1 cellular context compared by ENCODE assay signal in the genomic region with DNA sequence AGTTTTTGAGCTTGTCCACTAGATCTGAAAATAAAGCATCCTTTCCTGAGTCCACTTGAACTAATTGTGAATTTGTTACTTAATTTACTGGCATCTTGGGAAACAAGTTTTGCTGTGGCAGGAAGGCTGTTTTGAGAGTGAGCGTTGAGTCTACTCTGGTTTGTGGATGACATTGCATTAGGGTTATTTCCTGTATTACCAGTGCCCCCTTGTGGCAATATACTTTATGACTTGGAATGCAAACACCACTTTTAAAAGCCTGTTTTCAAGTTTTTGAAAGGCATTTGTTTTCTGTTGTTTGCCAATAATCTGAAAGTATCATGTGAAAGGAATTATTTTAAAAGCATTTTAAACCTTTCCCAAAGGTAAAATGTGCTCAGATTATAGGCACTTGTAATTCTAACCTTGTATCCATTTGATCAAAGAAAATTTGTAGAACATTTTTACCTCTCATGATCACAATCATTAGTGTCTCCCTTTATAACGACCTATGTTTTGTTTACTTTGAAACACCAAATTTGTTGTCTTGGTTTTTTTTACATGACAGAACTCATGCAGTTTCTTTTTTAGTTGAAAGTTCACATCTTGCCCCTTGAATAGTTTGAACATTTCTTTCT.
TF ChIP-seq lines count a peak whose summit lies in the region.

No MANE protein-coding gene starts in this region.

TF ChIP-seq in HepG2, 621 proteins besides CTCF, POLR2A, EP300 and RAD21 (continues in another document):
- TF ChIP-seq IKZF4 (CRISPR knock-in tag; IDR thresholded peaks at IDR 0.05; ENCODE audit: borderline replicate concordance, low read depth, not compliant biosample characterization), result no peak
- TF ChIP-seq IKZF5 (CRISPR knock-in tag; IDR thresholded peaks at IDR 0.05), result no peak
- TF ChIP-seq, protein P1, sequence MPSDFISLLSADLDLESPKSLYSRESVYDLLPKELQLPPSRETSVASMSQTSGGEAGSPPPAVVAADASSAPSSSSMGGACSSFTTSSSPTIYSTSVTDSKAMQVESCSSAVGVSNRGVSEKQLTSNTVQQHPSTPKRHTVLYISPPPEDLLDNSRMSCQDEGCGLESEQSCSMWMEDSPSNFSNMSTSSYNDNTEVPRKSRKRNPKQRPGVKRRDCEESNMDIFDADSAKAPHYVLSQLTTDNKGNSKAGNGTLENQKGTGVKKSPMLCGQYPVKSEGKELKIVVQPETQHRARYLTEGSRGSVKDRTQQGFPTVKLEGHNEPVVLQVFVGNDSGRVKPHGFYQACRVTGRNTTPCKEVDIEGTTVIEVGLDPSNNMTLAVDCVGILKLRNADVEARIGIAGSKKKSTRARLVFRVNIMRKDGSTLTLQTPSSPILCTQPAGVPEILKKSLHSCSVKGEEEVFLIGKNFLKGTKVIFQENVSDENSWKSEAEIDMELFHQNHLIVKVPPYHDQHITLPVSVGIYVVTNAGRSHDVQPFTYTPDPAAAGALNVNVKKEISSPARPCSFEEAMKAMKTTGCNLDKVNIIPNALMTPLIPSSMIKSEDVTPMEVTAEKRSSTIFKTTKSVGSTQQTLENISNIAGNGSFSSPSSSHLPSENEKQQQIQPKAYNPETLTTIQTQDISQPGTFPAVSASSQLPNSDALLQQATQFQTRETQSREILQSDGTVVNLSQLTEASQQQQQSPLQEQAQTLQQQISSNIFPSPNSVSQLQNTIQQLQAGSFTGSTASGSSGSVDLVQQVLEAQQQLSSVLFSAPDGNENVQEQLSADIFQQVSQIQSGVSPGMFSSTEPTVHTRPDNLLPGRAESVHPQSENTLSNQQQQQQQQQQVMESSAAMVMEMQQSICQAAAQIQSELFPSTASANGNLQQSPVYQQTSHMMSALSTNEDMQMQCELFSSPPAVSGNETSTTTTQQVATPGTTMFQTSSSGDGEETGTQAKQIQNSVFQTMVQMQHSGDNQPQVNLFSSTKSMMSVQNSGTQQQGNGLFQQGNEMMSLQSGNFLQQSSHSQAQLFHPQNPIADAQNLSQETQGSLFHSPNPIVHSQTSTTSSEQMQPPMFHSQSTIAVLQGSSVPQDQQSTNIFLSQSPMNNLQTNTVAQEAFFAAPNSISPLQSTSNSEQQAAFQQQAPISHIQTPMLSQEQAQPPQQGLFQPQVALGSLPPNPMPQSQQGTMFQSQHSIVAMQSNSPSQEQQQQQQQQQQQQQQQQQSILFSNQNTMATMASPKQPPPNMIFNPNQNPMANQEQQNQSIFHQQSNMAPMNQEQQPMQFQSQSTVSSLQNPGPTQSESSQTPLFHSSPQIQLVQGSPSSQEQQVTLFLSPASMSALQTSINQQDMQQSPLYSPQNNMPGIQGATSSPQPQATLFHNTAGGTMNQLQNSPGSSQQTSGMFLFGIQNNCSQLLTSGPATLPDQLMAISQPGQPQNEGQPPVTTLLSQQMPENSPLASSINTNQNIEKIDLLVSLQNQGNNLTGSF (CRISPR knock-in tag; IDR thresholded peaks at IDR 0.05), result no peak
- TF ChIP-seq SMC3 (IDR thresholded peaks at IDR 0.05; ENCODE audit: low read length), result peak; percentile 84
- TF ChIP-seq SMAD3 (CRISPR knock-in tag; IDR thresholded peaks at IDR 0.05), result 0 out of 2 replicates have a peak, but pooled peaks have one; percentile 40
- TF ChIP-seq NFRKB (IDR thresholded peaks at IDR 0.05), result no peak
- TF ChIP-seq ATAD3A (CRISPR knock-in tag; IDR thresholded peaks at IDR 0.05), result no peak
- no peak for TF ChIP-seq HMGA1 (CRISPR knock-in tag; conservative IDR thresholded peaks at IDR 0.05)
- no peak for TF ChIP-seq MAX (IDR thresholded peaks at IDR 0.05)
- TF ChIP-seq, protein P2, sequence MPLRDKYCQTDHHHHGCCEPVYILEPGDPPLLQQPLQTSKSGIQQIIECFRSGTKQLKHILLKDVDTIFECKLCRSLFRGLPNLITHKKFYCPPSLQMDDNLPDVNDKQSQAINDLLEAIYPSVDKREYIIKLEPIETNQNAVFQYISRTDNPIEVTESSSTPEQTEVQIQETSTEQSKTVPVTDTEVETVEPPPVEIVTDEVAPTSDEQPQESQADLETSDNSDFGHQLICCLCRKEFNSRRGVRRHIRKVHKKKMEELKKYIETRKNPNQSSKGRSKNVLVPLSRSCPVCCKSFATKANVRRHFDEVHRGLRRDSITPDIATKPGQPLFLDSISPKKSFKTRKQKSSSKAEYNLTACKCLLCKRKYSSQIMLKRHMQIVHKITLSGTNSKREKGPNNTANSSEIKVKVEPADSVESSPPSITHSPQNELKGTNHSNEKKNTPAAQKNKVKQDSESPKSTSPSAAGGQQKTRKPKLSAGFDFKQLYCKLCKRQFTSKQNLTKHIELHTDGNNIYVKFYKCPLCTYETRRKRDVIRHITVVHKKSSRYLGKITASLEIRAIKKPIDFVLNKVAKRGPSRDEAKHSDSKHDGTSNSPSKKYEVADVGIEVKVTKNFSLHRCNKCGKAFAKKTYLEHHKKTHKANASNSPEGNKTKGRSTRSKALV (CRISPR knock-in tag; IDR thresholded peaks at IDR 0.05), result no peak
- TF ChIP-seq ZFP82 (CRISPR knock-in tag; IDR thresholded peaks at IDR 0.05; ENCODE audit: borderline replicate concordance), result no peak
- TF ChIP-seq DPF2 (CRISPR knock-in tag; IDR thresholded peaks at IDR 0.05; ENCODE audit: borderline replicate concordance, low read depth), result no peak
- TF ChIP-seq SMARCC2 (IDR thresholded peaks at IDR 0.05), result no peak
- TF ChIP-seq JDP2 (CRISPR knock-in tag; IDR thresholded peaks at IDR 0.05; ENCODE audit: borderline replicate concordance), result no peak
- TF ChIP-seq REL (CRISPR knock-in tag; conservative IDR thresholded peaks at IDR 0.05), result no peak
- TF ChIP-seq ZNF83 (CRISPR knock-in tag; IDR thresholded peaks at IDR 0.05; ENCODE audit: borderline replicate concordance), result no peak
- no peak for TF ChIP-seq ZBTB42 (CRISPR knock-in tag; IDR thresholded peaks at IDR 0.05)
- TF ChIP-seq GABPB1 (CRISPR knock-in tag; IDR thresholded peaks at IDR 0.05), result no peak
- TF ChIP-seq ZC3H13 (CRISPR knock-in tag; IDR thresholded peaks at IDR 0.05), result no peak
- peak; percentile 90 for TF ChIP-seq STAG1 (CRISPR knock-in tag; IDR thresholded peaks at IDR 0.05)
- TF ChIP-seq MIXL1 (CRISPR knock-in tag; IDR thresholded peaks at IDR 0.05), result 0 out of 2 replicates have a peak, but pooled peaks have one; percentile 29
- no peak for TF ChIP-seq TAF15 (IDR thresholded peaks at IDR 0.05; ENCODE audit: low read depth, low read length, poor library complexity, severe bottlenecking)
- no peak for TF ChIP-seq ZNF33B (CRISPR knock-in tag; IDR thresholded peaks at IDR 0.05)
- TF ChIP-seq ZNF17 (CRISPR knock-in tag; IDR thresholded peaks at IDR 0.05), result no peak
- TF ChIP-seq NONO (IDR thresholded peaks at IDR 0.05), result no peak
- no peak for TF ChIP-seq NONO (CRISPR knock-in tag; conservative IDR thresholded peaks at IDR 0.05)
- TF ChIP-seq, protein P3, sequence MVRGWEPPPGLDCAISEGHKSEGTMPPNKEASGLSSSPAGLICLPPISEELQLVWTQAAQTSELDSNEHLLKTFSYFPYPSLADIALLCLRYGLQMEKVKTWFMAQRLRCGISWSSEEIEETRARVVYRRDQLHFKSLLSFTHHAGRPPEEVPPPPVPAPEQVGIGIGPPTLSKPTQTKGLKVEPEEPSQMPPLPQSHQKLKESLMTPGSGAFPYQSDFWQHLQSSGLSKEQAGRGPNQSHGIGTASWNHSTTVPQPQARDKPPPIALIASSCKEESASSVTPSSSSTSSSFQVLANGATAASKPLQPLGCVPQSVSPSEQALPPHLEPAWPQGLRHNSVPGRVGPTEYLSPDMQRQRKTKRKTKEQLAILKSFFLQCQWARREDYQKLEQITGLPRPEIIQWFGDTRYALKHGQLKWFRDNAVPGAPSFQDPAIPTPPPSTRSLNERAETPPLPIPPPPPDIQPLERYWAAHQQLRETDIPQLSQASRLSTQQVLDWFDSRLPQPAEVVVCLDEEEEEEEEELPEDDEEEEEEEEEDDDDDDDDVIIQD (CRISPR knock-in tag; IDR thresholded peaks at IDR 0.05; ENCODE audit: low read depth), result 0 out of 2 replicates have a peak, but pooled peaks have one; percentile 26
- TF ChIP-seq NCOA1 (CRISPR knock-in tag; IDR thresholded peaks at IDR 0.05), result no peak
- TF ChIP-seq ATM (IDR thresholded peaks at IDR 0.05; ENCODE audit: borderline replicate concordance), result no peak
- no peak for TF ChIP-seq PHF8 (CRISPR knock-in tag; IDR thresholded peaks at IDR 0.05)
- TF ChIP-seq ZFP90 (CRISPR knock-in tag; IDR thresholded peaks at IDR 0.05; ENCODE audit: borderline replicate concordance), result no peak
- TF ChIP-seq ZNF136 (CRISPR knock-in tag; IDR thresholded peaks at IDR 0.05; ENCODE audit: low read depth), result no peak
- TF ChIP-seq, protein P4, sequence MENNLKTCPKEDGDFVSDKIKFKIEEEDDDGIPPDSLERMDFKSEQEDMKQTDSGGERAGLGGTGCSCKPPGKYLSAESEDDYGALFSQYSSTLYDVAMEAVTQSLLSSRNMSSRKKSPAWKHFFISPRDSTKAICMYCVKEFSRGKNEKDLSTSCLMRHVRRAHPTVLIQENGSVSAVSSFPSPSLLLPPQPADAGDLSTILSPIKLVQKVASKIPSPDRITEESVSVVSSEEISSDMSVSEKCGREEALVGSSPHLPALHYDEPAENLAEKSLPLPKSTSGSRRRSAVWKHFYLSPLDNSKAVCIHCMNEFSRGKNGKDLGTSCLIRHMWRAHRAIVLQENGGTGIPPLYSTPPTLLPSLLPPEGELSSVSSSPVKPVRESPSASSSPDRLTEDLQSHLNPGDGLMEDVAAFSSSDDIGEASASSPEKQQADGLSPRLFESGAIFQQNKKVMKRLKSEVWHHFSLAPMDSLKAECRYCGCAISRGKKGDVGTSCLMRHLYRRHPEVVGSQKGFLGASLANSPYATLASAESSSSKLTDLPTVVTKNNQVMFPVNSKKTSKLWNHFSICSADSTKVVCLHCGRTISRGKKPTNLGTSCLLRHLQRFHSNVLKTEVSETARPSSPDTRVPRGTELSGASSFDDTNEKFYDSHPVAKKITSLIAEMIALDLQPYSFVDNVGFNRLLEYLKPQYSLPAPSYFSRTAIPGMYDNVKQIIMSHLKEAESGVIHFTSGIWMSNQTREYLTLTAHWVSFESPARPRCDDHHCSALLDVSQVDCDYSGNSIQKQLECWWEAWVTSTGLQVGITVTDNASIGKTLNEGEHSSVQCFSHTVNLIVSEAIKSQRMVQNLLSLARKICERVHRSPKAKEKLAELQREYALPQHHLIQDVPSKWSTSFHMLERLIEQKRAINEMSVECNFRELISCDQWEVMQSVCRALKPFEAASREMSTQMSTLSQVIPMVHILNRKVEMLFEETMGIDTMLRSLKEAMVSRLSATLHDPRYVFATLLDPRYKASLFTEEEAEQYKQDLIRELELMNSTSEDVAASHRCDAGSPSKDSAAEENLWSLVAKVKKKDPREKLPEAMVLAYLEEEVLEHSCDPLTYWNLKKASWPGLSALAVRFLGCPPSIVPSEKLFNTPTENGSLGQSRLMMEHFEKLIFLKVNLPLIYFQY (CRISPR knock-in tag; IDR thresholded peaks at IDR 0.05; ENCODE audit: borderline replicate concordance), result no peak
- no peak for TF ChIP-seq HNRNPUL1 (IDR thresholded peaks at IDR 0.05; ENCODE audit: low read depth, low read length)
- no peak for TF ChIP-seq ZFX (CRISPR knock-in tag; IDR thresholded peaks at IDR 0.05; ENCODE audit: low read depth)
- TF ChIP-seq PAWR (CRISPR knock-in tag; IDR thresholded peaks at IDR 0.05; ENCODE audit: borderline replicate concordance), result no peak
- no peak for TF ChIP-seq PRDM15 (CRISPR knock-in tag; IDR thresholded peaks at IDR 0.05)
- TF ChIP-seq, protein P5, sequence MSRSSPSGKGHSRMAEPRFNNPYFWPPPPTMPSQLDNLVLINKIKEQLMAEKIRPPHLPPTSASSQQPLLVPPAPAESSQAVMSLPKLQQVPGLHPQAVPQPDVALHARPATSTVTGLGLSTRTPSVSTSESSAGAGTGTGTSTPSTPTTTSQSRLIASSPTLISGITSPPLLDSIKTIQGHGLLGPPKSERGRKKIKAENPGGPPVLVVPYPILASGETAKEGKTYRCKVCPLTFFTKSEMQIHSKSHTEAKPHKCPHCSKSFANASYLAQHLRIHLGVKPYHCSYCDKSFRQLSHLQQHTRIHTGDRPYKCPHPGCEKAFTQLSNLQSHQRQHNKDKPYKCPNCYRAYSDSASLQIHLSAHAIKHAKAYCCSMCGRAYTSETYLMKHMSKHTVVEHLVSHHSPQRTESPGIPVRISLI (CRISPR knock-in tag; IDR thresholded peaks at IDR 0.05; ENCODE audit: borderline replicate concordance), result no peak
- TF ChIP-seq CCDC6 (CRISPR knock-in tag; IDR thresholded peaks at IDR 0.05), result no peak
- TF ChIP-seq CEBPG (CRISPR knock-in tag; IDR thresholded peaks at IDR 0.05), result 0 out of 2 replicates have a peak, but pooled peaks have one; percentile 9
- no peak for TF ChIP-seq ARHGAP35 (CRISPR knock-in tag; IDR thresholded peaks at IDR 0.05; ENCODE audit: borderline replicate concordance)
